In genomic region chr1:26237230-26237966, GRCh38 we compare ENCODE assay signal across 11 cellular contexts. TPM values are rescaled to one million over a fixed set of nuclear protein-coding genes. Genes with fewer than 3 reads are reported as not detected.
DNase-seq lines count a peak whose midpoint lies in the region; ATAC-seq and TF ChIP-seq lines count a peak whose summit lies in the region.
"Had no signal": no experiment of that assay in that cellular context is flagged by ENCODE, and none has a peak within 500 bp of the region (broad histone marks: within the 10 kb centered on the region; RNA-seq: fewer than 3 reads in every experiment).

No MANE protein-coding gene starts in this region.

- CTCF ChIA-PET in OCI-LY7 (lab: Charles Lee; ENCODE audit: unreplicated experiment), result no interaction called here

- peak overlapping the region; percentile 82 for H3K4me2 ChIP-seq in OCI-LY7 (ENCODE audit: low read length)

- no peak overlapping the region for H2AFZ ChIP-seq in OCI-LY7 (ENCODE audit: low read length)

- H3K36me3 Mint-ChIP-seq in stimulated activated memory B cell treated with anti-CD40 and anti-IgM and Interleukin-4, amounts not matched to agents 10 μg/mL and 1 μg/mL and 100 μg/mL, for 72 hours, result peaks cover 3% of the 10 kb centered on the region

- peaks cover 70% of the 10 kb centered on the region for H3K79me2 ChIP-seq in OCI-LY7 (ENCODE audit: insufficient read depth, low read depth, low read length)

- intact Hi-C loops in heart left ventricle (cut with DNase I), result loop anchor here in 5 of 10 donors (10.0 kb wide), 2 partner anchors 133 to 203 kb away; no protein-coding TSS in a partner anchor
- intact Hi-C loops in cardiac septum (cut with DNase I), result loop anchor here (10.0 kb wide), 1 partner anchor 203 kb away; no protein-coding TSS in a partner anchor
- intact Hi-C loops in OCI-LY7 (cut with micrococcal nuclease; ENCODE audit: unreplicated experiment), result no loop called here
- intact Hi-C loops in uterus (cut with DNase I; ENCODE audit: low total_unique reads), result no loop called here

- BruUV-seq in OCI-LY7 (replicated peaks; lab: Mats Ljungman, UMichigan), result no TSS peak

- H3K4me1 ChIP-seq in heart left ventricle (peaks cover 0 to 37% (median 13%) of the 10 kb centered on the region in 12 donors), OCI-LY7 (ENCODE audit: insufficient read depth, low read length, poor library complexity, severe bottlenecking) (peaks cover 34% of the 10 kb centered on the region), uterus (no peaks in the 10 kb centered on the region)

- H3K4me3 ChIP-seq in heart left ventricle (no peak overlapping the region), OCI-LY7 (ENCODE audit: low read depth, low read length, poor library complexity, severe bottlenecking) (peak overlapping the region; percentile 86), uterus (no peak overlapping the region)

- H3K9me3 ChIP-seq in heart left ventricle (no peaks in the 10 kb centered on the region), OCI-LY7 (ENCODE audit: low read length) (peaks cover 11% of the 10 kb centered on the region; the same call in 1 of the 2 replicates), uterus (no peaks in the 10 kb centered on the region)

- peaks cover 42% of the 10 kb centered on the region for H3K4me1 Mint-ChIP-seq in stimulated activated memory B cell treated with anti-CD40 and anti-IgM and Interleukin-4, amounts not matched to agents 10 μg/mL and 1 μg/mL and 100 μg/mL, for 72 hours

- no peak overlapping the region for H3K4me3 Mint-ChIP-seq in stimulated activated memory B cell treated with anti-CD40 and anti-IgM and Interleukin-4, amounts not matched to agents 10 μg/mL and 1 μg/mL and 100 μg/mL, for 72 hours

- no peaks in the 10 kb centered on the region for H3K27me3 Mint-ChIP-seq in stimulated activated memory B cell treated with anti-CD40 and anti-IgM and Interleukin-4, amounts not matched to agents 10 μg/mL and 1 μg/mL and 100 μg/mL, for 72 hours

- H3K27ac ChIP-seq in heart left ventricle (peak overlapping the region in 10 of 12 donors; percentile 15 to 68 (median 42)), OCI-LY7 (ENCODE audit: low read depth, low read length, poor library complexity, severe bottlenecking) (no peak overlapping the region), caudate nucleus (ENCODE audit: low read depth, low read length) (peak overlapping the region; percentile 52), uterus (no peak overlapping the region)

- H3K9me3 Mint-ChIP-seq in stimulated activated memory B cell treated with anti-CD40 and anti-IgM and Interleukin-4, amounts not matched to agents 10 μg/mL and 1 μg/mL and 100 μg/mL, for 72 hours, result no peaks in the 10 kb centered on the region

- TF ChIP-seq POLR2A in heart left ventricle (IDR thresholded peaks at IDR 0.05) (no peak), uterus (IDR thresholded peaks at IDR 0.05) (no peak)

- H3K27me3 ChIP-seq in heart left ventricle (no peaks in the 10 kb centered on the region), uterus (no peaks in the 10 kb centered on the region)

- 50 to 66% (median 60%) methylated on average over 6 of the region's 6 CpGs for WGBS in heart left ventricle, 4 donors

- TF ChIP-seq CTCF in heart left ventricle (IDR thresholded peaks at IDR 0.05) (no peak), OCI-LY7 (conservative IDR thresholded peaks at IDR 0.05; ENCODE audit: low read length) (no peak), uterus (IDR thresholded peaks at IDR 0.05) (no peak)

- H4K20me1 ChIP-seq in OCI-LY7 (ENCODE audit: insufficient read depth, low read length), result no peaks in the 10 kb centered on the region

- no peak for ATAC-seq in heart left ventricle
- ATAC-seq in stimulated activated memory B cell treated with anti-CD40 and anti-IgM and Interleukin-4, amounts not matched to agents 10 μg/mL and 1 μg/mL and 100 μg/mL, for 72 hours, result no peak

- H3K36me3 ChIP-seq in heart left ventricle, result peaks cover 0 to 18% (median 0%) of the 10 kb centered on the region in 9 donors
- H3K36me3 ChIP-seq in OCI-LY7 (ENCODE audit: insufficient read depth, low read length), result peaks cover 66% of the 10 kb centered on the region
- H3K36me3 ChIP-seq in uterus, result no peaks in the 10 kb centered on the region

- H3K9me2 ChIP-seq in OCI-LY7 (ENCODE audit: insufficient read depth, low read length), result no peaks in the 10 kb centered on the region

- H3K27ac Mint-ChIP-seq in stimulated activated memory B cell treated with anti-CD40 and anti-IgM and Interleukin-4, amounts not matched to agents 10 μg/mL and 1 μg/mL and 100 μg/mL, for 72 hours, result peak overlapping the region; percentile 50

- POLR2A ChIA-PET in OCI-LY7 (lab: Charles Lee), result interaction anchor here (1.1 to 2.0 kb wide), 2 partner anchors 9 to 12 kb away, joined by 3 to 6 read pairs; no protein-coding TSS in a partner anchor

- DNase-seq in heart left ventricle (no peak), cardiac septum (ENCODE audit: low spot score) (no peak), OCI-LY7 (ENCODE audit: low spot score) (no peak), caudate nucleus (lab: John Stamatoyannopoulos, UW) (peak in 2 of 61 donors; percentile 33 to 41), AG08395 (ENCODE audit: low spot score) (no peak), uterus (no peak), NCI-H1048 (lab: John Stamatoyannopoulos, UW) (no peak)
- DNase-seq: cortex of kidney, T1000 had no signal

RNA-seq across cellular contexts. Expression of gene CEP85, which starts 3.4 kb away (rescaled TPM):
- total RNA-seq in heart left ventricle (100 to 1,000 TPM in 2 of 9 donors, 10 to 100 TPM in 7; 28.6 to 180 (median 48.7) TPM), cardiac septum (25.8 TPM), OCI-LY7 (2022) (47.1 and 53.6 TPM in 2 replicates), uterus (10 to 100 TPM in 1 of 4 donors, 1 to 10 TPM in 3; 1.8 to 14.0 (median 5.3) TPM)
- 10 to 100 TPM; 13.4 to 22.7 TPM for polyA plus RNA-seq in heart left ventricle
- 46.4 and 55.2 TPM in 2 replicates for total RNA-seq in OCI-LY7 (2014; rRNA removed; shearing (Covaris generic))

RNA-seq across cellular contexts. Expression of gene SH3BGRL3, which starts 42.5 kb away (rescaled TPM):
- total RNA-seq in heart left ventricle (100 to 1,000 TPM in 1 of 9 donors, 10 to 100 TPM in 8; 22.4 to 234 (median 40.0) TPM), cardiac septum (55.0 TPM), OCI-LY7 (2022) (58.6 and 60.9 TPM in 2 replicates), uterus (10 to 100 TPM in 3 of 4 donors, 1 to 10 TPM in 1; 5.0 to 86.6 (median 52.3) TPM)
- 100 to 1,000 TPM in 1 of 2 donors, 10 to 100 TPM in 1; 43.8 to 119 TPM for polyA plus RNA-seq in heart left ventricle
- total RNA-seq in OCI-LY7 (2014; rRNA removed; shearing (Covaris generic)), result 18.6 and 25.3 TPM in 2 replicates

RNA-seq across cellular contexts. Expression of gene CATSPER4, which starts 47.0 kb away (rescaled TPM):
- total RNA-seq in heart left ventricle (not detected), cardiac septum (not detected), OCI-LY7 (2022) (not detected in 2 replicates), uterus (not detected)
- polyA plus RNA-seq in heart left ventricle, result not detected
- not detected in 2 replicates for total RNA-seq in OCI-LY7 (2014; rRNA removed; shearing (Covaris generic))
- total RNA-seq: liver had no signal
- polyA plus RNA-seq: liver had no signal

Comparison
In these comparisons a context has a peak if more than half of its experiments do, and no peak if none do; other contexts are left out.
1. H3K27ac ChIP-seq: peak in heart left ventricle (10 of 12) and caudate nucleus (single experiment); none in OCI-LY7 (single experiment) and uterus (0 of 2).